Comparison of ENCODE assay signal across 8 cellular contexts in genomic region chr16:4614571-4615388, GRCh38. TPM values are rescaled to one million over a fixed set of nuclear protein-coding genes. Genes with fewer than 3 reads are reported as not detected.
DNase-seq lines count a peak whose midpoint lies in the region; ATAC-seq and TF ChIP-seq lines count a peak whose summit lies in the region.

Gene UBALD1 (minus strand): TSS chr16:4614888. CDS start chr16:4614797, 91 bp downstream.

- H3K36me3 ChIP-seq in Peyer's patch (peaks cover 0 to under 1% (median 0%) of the 10 kb centered on the region in 3 donors), esophagus muscularis mucosa (peaks cover 0 to 7% (median 2%) of the 10 kb centered on the region in 4 donors)

- H3K9me3 Mint-ChIP-seq in activated T-cell treated with anti-CD3 and anti-CD28 coated beads, Interleukin-2, amount 50 U/mL, for 4 hours, result no peaks in the 10 kb centered on the region
- H3K9me3 Mint-ChIP-seq in stimulated activated effector memory CD8-positive, alpha-beta T cell treated with anti-CD3 and anti-CD28 coated beads, Interleukin-12 subunit alpha, Interleukin-12 subunit beta, amount 100 ng/mL, for 72 hours, result no peaks in the 10 kb centered on the region

- WGBS in esophagus muscularis mucosa, result 0% methylated on average over 24 of the region's 101 CpGs

- H3K27me3 Mint-ChIP-seq in activated T-cell treated with anti-CD3 and anti-CD28 coated beads, Interleukin-2, amount 50 U/mL, for 4 hours (ENCODE audit: low read depth), result no peaks in the 10 kb centered on the region

- no peak for TF ChIP-seq EP300 in esophagus muscularis mucosa (IDR thresholded peaks at IDR 0.05)

- peak within 1 kb of the TSS; percentile 91 for H3K4me3 Mint-ChIP-seq in activated T-cell treated with anti-CD3 and anti-CD28 coated beads, Interleukin-2, amount 50 U/mL, for 4 hours
- peak within 1 kb of the TSS; percentile 88 for H3K4me3 Mint-ChIP-seq in stimulated activated effector memory CD8-positive, alpha-beta T cell treated with anti-CD3 and anti-CD28 coated beads, Interleukin-12 subunit alpha, Interleukin-12 subunit beta, amount 100 ng/mL, for 72 hours

- H3K27me3 ChIP-seq in Peyer's patch, result no peaks in the 10 kb centered on the region
- H3K27me3 ChIP-seq in esophagus muscularis mucosa, result no peaks in the 10 kb centered on the region

- peak; percentile 96 for DNase-seq in DMS53 (lab: John Stamatoyannopoulos, UW)
- DNase-seq in HuH-7.5 (ENCODE audit: low spot score), result peak; percentile 88
- peak; percentile 88 to 95 (median 91) for DNase-seq in Peyer's patch
- peak; percentile 73 for DNase-seq in activated T-cell treated with anti-CD3 and anti-CD28 coated beads, Interleukin-2, amount 50 U/mL, for 4 hours
- peak; percentile 95 for DNase-seq in esophagus muscularis mucosa (ENCODE audit: extremely low spot score)
- peak; percentile 88 for DNase-seq in myocyte (ENCODE audit: low read depth)
- peak; percentile 69 to 89 for DNase-seq in stimulated activated effector memory CD8-positive, alpha-beta T cell treated with anti-CD3 and anti-CD28 coated beads, Interleukin-12 subunit alpha, Interleukin-12 subunit beta, amount 100 ng/mL, for 72 hours (ENCODE audit: low spot score in 2 of 2)

- H3K27ac Mint-ChIP-seq in stimulated activated effector memory CD8-positive, alpha-beta T cell treated with anti-CD3 and anti-CD28 coated beads, Interleukin-12 subunit alpha, Interleukin-12 subunit beta, amount 100 ng/mL, for 72 hours, result peak within 1 kb of the TSS; percentile 98

- H3K9me3 ChIP-seq in Peyer's patch (no peaks in the 10 kb centered on the region), esophagus muscularis mucosa (no peaks in the 10 kb centered on the region)

- TF ChIP-seq POLR2A in Peyer's patch (IDR thresholded peaks at IDR 0.05), result peak; percentile 87 to 98
- TF ChIP-seq POLR2A in esophagus muscularis mucosa (IDR thresholded peaks at IDR 0.05; ENCODE audit: low read depth), result peak; percentile 93

- H3K27ac ChIP-seq in Peyer's patch (peak within 1 kb of the TSS; percentile 80 to 95 (median 94)), esophagus muscularis mucosa (replicated peaks in 1 of 4) (peak within 1 kb of the TSS; percentile 94 to 99 (median 98))

- H3K4me1 ChIP-seq in Peyer's patch (peaks cover 4 to 65% (median 23%) of the 10 kb centered on the region in 4 donors), esophagus muscularis mucosa (peaks cover 56 to 84% (median 79%) of the 10 kb centered on the region in 4 donors)

- peak; percentile 58 for ATAC-seq in GM21529 (IDR thresholded peaks at IDR 0.05; ENCODE audit: unreplicated experiment)
- ATAC-seq in activated T-cell treated with anti-CD3 and anti-CD28 coated beads, Interleukin-2, amount 50 U/mL, for 4 hours, result peak; percentile 65 to 66
- peak; percentile 75 for ATAC-seq in stimulated activated effector memory CD8-positive, alpha-beta T cell treated with anti-CD3 and anti-CD28 coated beads, Interleukin-12 subunit alpha, Interleukin-12 subunit beta, amount 100 ng/mL, for 72 hours

- no peaks in the 10 kb centered on the region for H3K36me3 Mint-ChIP-seq in activated T-cell treated with anti-CD3 and anti-CD28 coated beads, Interleukin-2, amount 50 U/mL, for 4 hours (ENCODE audit: insufficient read depth)
- peaks cover 12% of the 10 kb centered on the region for H3K36me3 Mint-ChIP-seq in stimulated activated effector memory CD8-positive, alpha-beta T cell treated with anti-CD3 and anti-CD28 coated beads, Interleukin-12 subunit alpha, Interleukin-12 subunit beta, amount 100 ng/mL, for 72 hours

- intact Hi-C loops in esophagus muscularis mucosa (cut with DNase I), result loop anchor here (5.0 kb wide), 1 partner anchor 68 kb away; no protein-coding TSS in a partner anchor

- peaks cover 27% of the 10 kb centered on the region for H3K4me1 Mint-ChIP-seq in activated T-cell treated with anti-CD3 and anti-CD28 coated beads, Interleukin-2, amount 50 U/mL, for 4 hours (ENCODE audit: low read depth)
- H3K4me1 Mint-ChIP-seq in stimulated activated effector memory CD8-positive, alpha-beta T cell treated with anti-CD3 and anti-CD28 coated beads, Interleukin-12 subunit alpha, Interleukin-12 subunit beta, amount 100 ng/mL, for 72 hours, result peaks cover 33% of the 10 kb centered on the region

- TF ChIP-seq CTCF in Peyer's patch (IDR thresholded peaks at IDR 0.05) (no peak), esophagus muscularis mucosa (IDR thresholded peaks at IDR 0.05) (no peak)

- H3K4me3 ChIP-seq in Peyer's patch (peak within 1 kb of the TSS; percentile 87 to 97 (median 94)), esophagus muscularis mucosa (peak within 1 kb of the TSS; percentile 89 to 99 (median 97))

RNA-seq across cellular contexts. Expression of gene UBALD1, which starts in this region (rescaled TPM):
- 10 to 100 TPM; 11.6 to 25.1 (median 18.1) TPM for total RNA-seq in Peyer's patch
- total RNA-seq in activated T-cell treated with anti-CD3 and anti-CD28 coated beads, Interleukin-2, amount 50 U/mL, for 4 hours, result 10 to 100 TPM; 22.5 to 27.2 (median 23.7) TPM
- 10 to 100 TPM; 11.2 to 34.6 (median 17.9) TPM for total RNA-seq in esophagus muscularis mucosa
- total RNA-seq in myocyte, result 10.0 and 12.8 TPM in 2 replicates
- 27.2 TPM for polyA plus RNA-seq in myocyte (2012)

Comparison
In these comparisons a context has a peak if more than half of its experiments do, and no peak if none do; other contexts are left out.
1. Peak in every context shown above with its lines: DNase-seq, ATAC-seq, H3K4me3 ChIP-seq and H3K27ac ChIP-seq.